Comparison of ENCODE assay signal across 10 cellular contexts in the genomic region with DNA sequence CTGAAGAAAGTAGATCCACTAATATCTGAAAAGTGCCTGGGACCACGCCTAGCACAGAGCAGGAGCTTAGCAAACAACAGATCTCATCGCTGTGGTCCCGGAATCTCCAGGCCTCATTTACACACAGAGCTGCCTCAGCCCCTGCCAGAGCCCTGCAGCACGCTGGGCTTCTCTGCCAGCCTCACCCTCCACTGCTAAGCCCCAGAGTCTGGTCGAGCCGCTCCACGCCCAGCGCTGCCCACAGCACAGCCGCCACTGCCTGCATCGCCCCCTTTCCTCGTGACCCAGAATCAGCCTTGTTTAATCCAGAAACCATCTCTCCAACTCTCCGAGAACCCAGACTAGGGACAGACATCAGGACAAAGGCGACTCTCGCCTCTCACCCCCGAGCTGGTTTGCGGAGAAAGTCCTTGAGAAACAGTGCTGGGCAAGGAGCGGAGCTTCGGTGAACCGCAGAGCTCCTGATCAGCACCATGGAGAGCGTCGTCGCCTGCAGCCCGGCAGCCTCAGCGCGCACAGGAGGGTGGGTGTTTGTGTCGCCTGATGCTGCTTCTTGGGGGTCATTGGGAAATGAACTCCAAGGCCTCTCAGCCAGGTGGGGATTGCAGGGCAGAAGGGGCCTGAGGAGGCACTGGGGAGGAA.
A peak's percentile ranks its signal among the peaks of the same experiment; 100 is the strongest.
DNase-seq lines count a peak whose midpoint lies in the region; ATAC-seq, FAIRE-seq and TF ChIP-seq lines count a peak whose summit lies in the region.
"Had no signal": no experiment of that assay in that cellular context is flagged by ENCODE, and none has a peak within 500 bp of the region (broad histone marks: within the 10 kb centered on the region; RNA-seq: fewer than 3 reads in every experiment).

No MANE protein-coding gene starts in this region.

- intact Hi-C loops in mucosa of descending colon (cut with DNase I, micrococcal nuclease), result no loop called here

- H3K4me3 ChIP-seq in LNCaP clone FGC (ENCODE audit: low read depth, low read length), result no peak overlapping the region
- no peak overlapping the region for H3K4me3 ChIP-seq in mucosa of descending colon

- TF ChIP-seq CTCF in LNCaP clone FGC (IDR thresholded peaks at IDR 0.05; ENCODE audit: control insufficient read depth, extremely low read depth, insufficient read depth) (no peak), mucosa of descending colon (IDR thresholded peaks at IDR 0.05) (no peak)

- no peaks in the 10 kb centered on the region for H3K36me3 ChIP-seq in mucosa of descending colon (ENCODE audit: low read depth)

- FAIRE-seq in GM12891 (lab: Jason Lieb, UNC), result no peak

- no peak for ATAC-seq in mucosa of descending colon
- no peak for ATAC-seq in HG02610 (IDR thresholded peaks at IDR 0.05; ENCODE audit: unreplicated experiment)
- no peak for ATAC-seq in HG02678 (IDR thresholded peaks at IDR 0.05; ENCODE audit: unreplicated experiment)

- H3K4me1 ChIP-seq in mucosa of descending colon (ENCODE audit: low read depth), result no peaks in the 10 kb centered on the region

- DNase-seq in GM12891 (ENCODE audit: insufficient read length, low spot score) (peak; percentile 49), LNCaP clone FGC (ENCODE audit: low read depth) (peak; percentile 1), ecto neural progenitor cell (ENCODE audit: low spot score) (peak; percentile 77), mucosa of descending colon (peak; percentile 4 to 31 (median 16)), NCI-H1694 treated with DMSO at 0.1 percent for 48 hours (lab: John Stamatoyannopoulos, UW) (no peak), HT-29 (ENCODE audit: low spot score) (no peak)
- DNase-seq: HFFc6, NCI-H2107 had no signal

- no peaks in the 10 kb centered on the region for H3K9me3 ChIP-seq in mucosa of descending colon

- TF ChIP-seq POLR2A in GM12891 (IDR thresholded peaks at IDR 0.05; ENCODE audit: low read depth, low read length), result no peak

TF ChIP-seq in GM12891, 5 proteins besides CTCF, POLR2A, EP300 and RAD21:
- TF ChIP-seq POU2F2 (IDR thresholded peaks at IDR 0.05; ENCODE audit: low read depth, low read length), result no peak
- TF ChIP-seq TAF1 (IDR thresholded peaks at IDR 0.05; ENCODE audit: low read depth, low read length), result no peak

Comparison
In these comparisons a context has a peak if more than half of its experiments do, and no peak if none do; other contexts are left out.
1. DNase-seq: peak in GM12891 (single experiment), LNCaP clone FGC (single experiment), ecto neural progenitor cell (single experiment) and mucosa of descending colon (3 of 3); none in NCI-H1694 treated with DMSO at 0.1 percent for 48 hours (single experiment) and HT-29 (single experiment).